In the genomic region with DNA sequence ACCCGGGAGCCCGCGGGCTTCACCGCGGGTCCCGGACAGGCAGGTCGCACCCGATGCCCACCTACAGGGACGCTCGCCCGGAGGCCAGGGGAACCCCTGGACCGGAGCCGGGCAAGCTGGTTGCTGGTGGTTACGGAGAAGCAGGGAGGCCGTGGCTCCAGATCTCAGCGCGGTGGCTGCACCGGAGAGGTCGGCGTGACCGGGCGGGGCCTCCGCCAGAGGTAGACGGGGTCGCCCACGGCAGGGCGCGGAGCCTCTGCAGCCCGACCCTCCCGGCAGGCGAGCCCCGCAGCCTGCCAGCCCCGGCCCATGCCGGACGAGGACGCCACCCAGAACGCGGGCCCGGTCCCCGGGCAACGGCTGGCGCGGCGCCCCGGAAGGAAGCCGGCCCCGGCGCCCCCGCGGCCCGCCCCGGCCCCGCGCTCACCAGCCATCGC, we compare ENCODE assay signal across 8 cellular contexts. TPM values are rescaled to one million over a fixed set of nuclear protein-coding genes. Genes with fewer than 3 reads are reported as not detected.
DNase-seq lines count a peak whose midpoint lies in the region; ATAC-seq, FAIRE-seq and TF ChIP-seq lines count a peak whose summit lies in the region.

No MANE protein-coding gene starts in this region.

- ATAC-seq in Panc1, result peak; percentile 39
- ATAC-seq in pancreas, result peak; percentile 0 to 17 (median 6)

- intact Hi-C loops in Panc1 (cut with micrococcal nuclease; ENCODE audit: unreplicated experiment) (no loop called here), esophagus muscularis mucosa (cut with DNase I) (no loop called here), pancreas (cut with DNase I) (no loop called here)

- H3K27me3 ChIP-seq in Panc1 (ENCODE audit: control insufficient read depth, insufficient read depth, low read length) (no peaks in the 10 kb centered on the region), esophagus muscularis mucosa (no peaks in the 10 kb centered on the region), pancreas (no peaks in the 10 kb centered on the region)

- BruUV-seq in Panc1 (replicated peaks; lab: Mats Ljungman, UMichigan), result no TSS peak

- H3K36me3 ChIP-seq in Panc1 (ENCODE audit: control insufficient read depth, insufficient read depth, low read length) (peaks cover 4% of the 10 kb centered on the region), esophagus muscularis mucosa (peaks cover 12 to 75% (median 66%) of the 10 kb centered on the region in 4 donors), pancreas (peaks cover 0 to 19% (median 15%) of the 10 kb centered on the region in 3 donors)

- CTCF ChIA-PET in Panc1 (lab: Charles Lee), result no interaction called here

- WGBS in esophagus muscularis mucosa, result 0% methylated on average over 10 of the region's 55 CpGs
- WGBS in pancreas, 2 donors, result 0 to 1% methylated on average over 37 to 55 of the region's 55 CpGs

- peak overlapping the region; percentile 91 for H3K27ac ChIP-seq in Panc1 (ENCODE audit: low read length)
- H3K27ac ChIP-seq in esophagus muscularis mucosa (replicated peaks in 1 of 4), result peak overlapping the region; percentile 63 to 79 (median 70)
- H3K27ac ChIP-seq in pancreas, result peak overlapping the region in 3 of 4 donors; percentile 28 to 55 (median 30)

- POLR2A ChIA-PET in Panc1 (lab: Charles Lee), result no interaction called here

- H3K4me1 ChIP-seq in Panc1 (ENCODE audit: control insufficient read depth, insufficient read depth, low read length), result peaks cover 21% of the 10 kb centered on the region
- peaks cover 15 to 32% (median 22%) of the 10 kb centered on the region in 4 donors for H3K4me1 ChIP-seq in esophagus muscularis mucosa
- H3K4me1 ChIP-seq in pancreas, result peaks cover 7 to 10% (median 10%) of the 10 kb centered on the region in 3 donors

- peak overlapping the region; percentile 70 for H3K4me3 ChIP-seq in HFF-Myc (replicated peaks; ENCODE audit: low read depth, low read length)
- peak overlapping the region; percentile 76 to 95 for H3K4me3 ChIP-seq in Panc1 (ENCODE audit: low read depth in 2 of 2, low read length in 2 of 2)
- H3K4me3 ChIP-seq in esophagus muscularis mucosa, result peak overlapping the region; percentile 62 to 84 (median 78)
- H3K4me3 ChIP-seq in pancreas, result peak overlapping the region; percentile 69 to 92 (median 76)

- H3K9me3 ChIP-seq in Panc1 (ENCODE audit: control insufficient read depth, insufficient read depth, low read depth, low read length), result no peaks in the 10 kb centered on the region
- H3K9me3 ChIP-seq in esophagus muscularis mucosa, result no peaks in the 10 kb centered on the region
- H3K9me3 ChIP-seq in pancreas, result no peaks in the 10 kb centered on the region

- FAIRE-seq in pancreas (lab: Jason Lieb, UNC), result no peak
- no peak for FAIRE-seq in RCC 7860 (lab: Jason Lieb, UNC)

- TF ChIP-seq POLR2A in esophagus muscularis mucosa (IDR thresholded peaks at IDR 0.05; ENCODE audit: low read depth), result no peak

- TF ChIP-seq EP300 in esophagus muscularis mucosa (IDR thresholded peaks at IDR 0.05), result no peak

- in situ Hi-C loops in Panc1 (cut with HindIII; ENCODE audit: low pct_unique_long_range_greater_than_20kb, low sequenced_read_pairs), result no loop called here

- DNase-seq in NCI-H2227 (lab: John Stamatoyannopoulos, UW; ENCODE audit: unreplicated experiment) (peak; percentile 40), NCI-H2227 treated with DMSO at 0.1 percent for 48 hours (lab: John Stamatoyannopoulos, UW) (no peak), HFF-Myc (ENCODE audit: extremely low read depth, low read depth) (no peak), Panc1 (ENCODE audit: low read depth, low spot score) (no peak), esophagus muscularis mucosa (ENCODE audit: extremely low spot score) (no peak), pancreas (peak in 1 of 6 donors; percentile 88), RCC 7860 (ENCODE audit: low spot score) (no peak), germinal center (ENCODE audit: low spot score) (no peak)

- TF ChIP-seq CTCF in HFF-Myc (IDR thresholded peaks at IDR 0.05; ENCODE audit: low read depth, low read length, missing control alignments) (no peak), Panc1 (IDR thresholded peaks at IDR 0.05) (no peak), esophagus muscularis mucosa (IDR thresholded peaks at IDR 0.05) (no peak), pancreas (IDR thresholded peaks at IDR 0.05) (no peak)

RNA-seq across cellular contexts. Expression of a gene that starts 0.3 kb away (rescaled TPM):
- total RNA-seq in Panc1 (2021; ENCODE audit: unreplicated experiment), result 91.2 TPM
- 101 TPM for polyA plus RNA-seq in Panc1 (2012; ENCODE audit: insufficient read length)
- 10 to 100 TPM; 27.4 to 38.7 (median 33.3) TPM for total RNA-seq in esophagus muscularis mucosa
- total RNA-seq in pancreas, result 10 to 100 TPM in 5 of 6 donors, 1 to 10 TPM in 1; 9.0 to 20.7 (median 15.0) TPM
- polyA plus RNA-seq in pancreas, result 10 to 100 TPM; 22.3 to 35.3 TPM

RNA-seq across cellular contexts. Expression of a gene that starts 7.1 kb away (rescaled TPM):
- total RNA-seq in Panc1 (2021; ENCODE audit: unreplicated experiment) (82.5 TPM), esophagus muscularis mucosa (10 to 100 TPM; 13.9 to 27.0 (median 19.9) TPM), pancreas (10 to 100 TPM in 5 of 6 donors, 1 to 10 TPM in 1; 9.6 to 18.1 (median 12.0) TPM)
- polyA plus RNA-seq in Panc1 (2012; ENCODE audit: insufficient read length), result 79.6 TPM
- polyA plus RNA-seq in pancreas, result 10 to 100 TPM; 33.8 to 40.2 TPM

RNA-seq across cellular contexts. Expression of a gene that starts 8.8 kb away (rescaled TPM):
- total RNA-seq in Panc1 (2021; ENCODE audit: unreplicated experiment) (3.9 TPM), esophagus muscularis mucosa (1 to 10 TPM in 1 of 4 donors, under 1 TPM in 1, not detected in 2; 0.78 to 1.8 TPM), pancreas (under 1 TPM in 4 of 6 donors, not detected in 2; 0.19 to 0.62 (median 0.34) TPM)
- polyA plus RNA-seq in Panc1 (2012; ENCODE audit: insufficient read length), result 3.3 TPM
- polyA plus RNA-seq in pancreas, result under 1 TPM; 0.34 to 0.45 TPM

RNA-seq across cellular contexts. Expression of a gene that starts 16.7 kb away (rescaled TPM):
- total RNA-seq in Panc1 (2021; ENCODE audit: unreplicated experiment) (57.0 TPM), esophagus muscularis mucosa (10 to 100 TPM; 23.7 to 41.7 (median 33.6) TPM), pancreas (10 to 100 TPM in 1 of 6 donors, 1 to 10 TPM in 5; 6.4 to 11.1 (median 8.0) TPM)
- polyA plus RNA-seq in Panc1 (2012; ENCODE audit: insufficient read length), result 48.3 TPM
- polyA plus RNA-seq in pancreas, result 1 to 10 TPM; 6.9 to 8.2 TPM

RNA-seq across cellular contexts. Expression of a gene that starts 19.3 kb away (rescaled TPM):
- 218 TPM for total RNA-seq in Panc1 (2021; ENCODE audit: unreplicated experiment)
- polyA plus RNA-seq in Panc1 (2012; ENCODE audit: insufficient read length), result 339 TPM
- 100 to 1,000 TPM; 131 to 139 (median 135) TPM for total RNA-seq in esophagus muscularis mucosa
- 10 to 100 TPM; 33.3 to 45.5 (median 42.5) TPM for total RNA-seq in pancreas
- polyA plus RNA-seq in pancreas, result 100 to 1,000 TPM in 1 of 2 donors, 10 to 100 TPM in 1; 95.1 to 112 TPM

Comparison
In these comparisons a context has a peak if more than half of its experiments do, and no peak if none do; other contexts are left out.
1. H3K27ac ChIP-seq: peak in every context shown above with its lines; median percentile 91 in Panc1; 70 in esophagus muscularis mucosa; 30 in pancreas.